Comparison of ENCODE assay signal across 2 cellular contexts in the genomic region with DNA sequence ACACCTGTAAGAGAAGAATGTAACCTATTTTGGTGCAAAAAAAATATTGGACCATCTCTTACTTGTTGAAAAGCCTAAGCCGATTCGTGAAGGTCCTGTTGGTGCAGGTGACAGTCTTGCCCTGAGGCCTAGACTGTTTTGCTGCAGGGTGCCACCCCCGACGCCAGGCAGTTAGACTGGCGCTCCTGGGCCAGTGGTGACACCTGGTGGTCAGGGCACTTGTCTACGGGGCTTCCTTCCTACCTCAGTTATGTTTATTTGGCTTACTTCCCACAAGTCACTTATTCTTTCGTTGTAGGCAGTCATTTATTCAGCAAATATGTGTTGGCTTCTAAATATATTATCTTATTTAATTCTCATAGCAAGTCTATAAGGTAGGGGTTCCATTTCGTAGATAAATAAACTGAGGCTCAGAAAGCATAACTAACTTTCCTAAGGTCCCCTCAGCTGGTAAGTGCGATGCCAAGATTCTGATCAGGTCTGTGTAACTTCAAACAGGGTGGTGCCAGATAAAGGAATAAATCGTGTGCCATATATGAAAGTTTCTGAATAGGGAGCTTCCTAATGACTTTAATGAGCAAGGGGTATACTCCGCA.
TF ChIP-seq lines count a peak whose summit lies in the region.

No MANE protein-coding gene starts in this region.

TF ChIP-seq in K562, 482 proteins besides CTCF, POLR2A, EP300 and RAD21 (continued from another document):
- TF ChIP-seq, protein P1, sequence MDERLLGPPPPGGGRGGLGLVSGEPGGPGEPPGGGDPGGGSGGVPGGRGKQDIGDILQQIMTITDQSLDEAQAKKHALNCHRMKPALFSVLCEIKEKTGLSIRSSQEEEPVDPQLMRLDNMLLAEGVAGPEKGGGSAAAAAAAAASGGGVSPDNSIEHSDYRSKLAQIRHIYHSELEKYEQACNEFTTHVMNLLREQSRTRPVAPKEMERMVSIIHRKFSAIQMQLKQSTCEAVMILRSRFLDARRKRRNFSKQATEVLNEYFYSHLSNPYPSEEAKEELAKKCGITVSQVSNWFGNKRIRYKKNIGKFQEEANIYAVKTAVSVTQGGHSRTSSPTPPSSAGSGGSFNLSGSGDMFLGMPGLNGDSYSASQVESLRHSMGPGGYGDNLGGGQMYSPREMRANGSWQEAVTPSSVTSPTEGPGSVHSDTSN (CRISPR knock-in tag; IDR thresholded peaks at IDR 0.05; ENCODE audit: low read depth) = no peak
- TF ChIP-seq, protein P1 (tag; conservative IDR thresholded peaks at IDR 0.05; ENCODE audit: low read depth) = 0 out of 2 replicates have a peak, but pooled peaks have one; percentile 12
- TF ChIP-seq, protein P2, sequence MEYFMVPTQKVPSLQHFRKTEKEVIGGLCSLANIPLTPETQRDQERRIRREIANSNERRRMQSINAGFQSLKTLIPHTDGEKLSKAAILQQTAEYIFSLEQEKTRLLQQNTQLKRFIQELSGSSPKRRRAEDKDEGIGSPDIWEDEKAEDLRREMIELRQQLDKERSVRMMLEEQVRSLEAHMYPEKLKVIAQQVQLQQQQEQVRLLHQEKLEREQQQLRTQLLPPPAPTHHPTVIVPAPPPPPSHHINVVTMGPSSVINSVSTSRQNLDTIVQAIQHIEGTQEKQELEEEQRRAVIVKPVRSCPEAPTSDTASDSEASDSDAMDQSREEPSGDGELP (CRISPR knock-in tag; IDR thresholded peaks at IDR 0.05; ENCODE audit: borderline replicate concordance) = 0 out of 2 replicates have a peak, but pooled peaks have one; percentile 22
- TF ChIP-seq MYNN (IDR thresholded peaks at IDR 0.05) (peak; percentile 78), MYNN (CRISPR knock-in tag; IDR thresholded peaks at IDR 0.05) (no peak), KDM5B (IDR thresholded peaks at IDR 0.05; ENCODE audit: insufficient replicate concordance, low read depth, low read length) (no peak), HNRNPL (IDR thresholded peaks at IDR 0.05; ENCODE audit: low read depth, low read length) (peak; percentile 80), SMC3 (conservative IDR thresholded peaks at IDR 0.05; ENCODE audit: insufficient read depth, low read depth, low read length) (peak; percentile 93), THRAP3 (IDR thresholded peaks at IDR 0.05; ENCODE audit: borderline replicate concordance) (no peak), NFIC (IDR thresholded peaks at IDR 0.05) (peak; percentile 68), ARID2 (IDR thresholded peaks at IDR 0.05) (peak; percentile 77; the same call in 1 of the 2 replicates), CREM (IDR thresholded peaks at IDR 0.05; ENCODE audit: low read depth) (peak; percentile 25; the same call in 1 of the 2 replicates), CHD4 (IDR thresholded peaks at IDR 0.05; ENCODE audit: insufficient read depth, insufficient replicate concordance, low read depth, low read length, poor library complexity, severe bottlenecking) (peak; percentile 34), ZBTB1 (CRISPR knock-in tag; IDR thresholded peaks at IDR 0.05; ENCODE audit: borderline replicate concordance, low read depth) (no peak), NFRKB (IDR thresholded peaks at IDR 0.05; ENCODE audit: low read depth) (no peak), JUND (IDR thresholded peaks at IDR 0.05; ENCODE audit: borderline replicate concordance, low read depth, low read length) (peak; percentile 42; the same call in 1 of the 2 replicates), JUND (tag; IDR thresholded peaks at IDR 0.05; ENCODE audit: borderline replicate concordance, low read depth, low read length) (peak; percentile 25; the same call in 1 of the 3 replicates), RBM25 (IDR thresholded peaks at IDR 0.05; ENCODE audit: low read depth, low read length, severe bottlenecking) (peak; percentile 81)
- TF ChIP-seq, protein P3, sequence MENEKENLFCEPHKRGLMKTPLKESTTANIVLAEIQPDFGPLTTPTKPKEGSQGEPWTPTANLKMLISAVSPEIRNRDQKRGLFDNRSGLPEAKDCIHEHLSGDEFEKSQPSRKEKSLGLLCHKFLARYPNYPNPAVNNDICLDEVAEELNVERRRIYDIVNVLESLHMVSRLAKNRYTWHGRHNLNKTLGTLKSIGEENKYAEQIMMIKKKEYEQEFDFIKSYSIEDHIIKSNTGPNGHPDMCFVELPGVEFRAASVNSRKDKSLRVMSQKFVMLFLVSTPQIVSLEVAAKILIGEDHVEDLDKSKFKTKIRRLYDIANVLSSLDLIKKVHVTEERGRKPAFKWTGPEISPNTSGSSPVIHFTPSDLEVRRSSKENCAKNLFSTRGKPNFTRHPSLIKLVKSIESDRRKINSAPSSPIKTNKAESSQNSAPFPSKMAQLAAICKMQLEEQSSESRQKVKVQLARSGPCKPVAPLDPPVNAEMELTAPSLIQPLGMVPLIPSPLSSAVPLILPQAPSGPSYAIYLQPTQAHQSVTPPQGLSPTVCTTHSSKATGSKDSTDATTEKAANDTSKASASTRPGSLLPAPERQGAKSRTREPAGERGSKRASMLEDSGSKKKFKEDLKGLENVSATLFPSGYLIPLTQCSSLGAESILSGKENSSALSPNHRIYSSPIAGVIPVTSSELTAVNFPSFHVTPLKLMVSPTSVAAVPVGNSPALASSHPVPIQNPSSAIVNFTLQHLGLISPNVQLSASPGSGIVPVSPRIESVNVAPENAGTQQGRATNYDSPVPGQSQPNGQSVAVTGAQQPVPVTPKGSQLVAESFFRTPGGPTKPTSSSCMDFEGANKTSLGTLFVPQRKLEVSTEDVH (IDR thresholded peaks at IDR 0.05; ENCODE audit: low read depth, partially characterized antibody) = no peak
TF ChIP-seq in K562: peak in this region for 28.

TF ChIP-seq in HepG2, 621 proteins besides CTCF, POLR2A, EP300 and RAD21 (continued from another document and continues in another):
- TF ChIP-seq, protein P4, sequence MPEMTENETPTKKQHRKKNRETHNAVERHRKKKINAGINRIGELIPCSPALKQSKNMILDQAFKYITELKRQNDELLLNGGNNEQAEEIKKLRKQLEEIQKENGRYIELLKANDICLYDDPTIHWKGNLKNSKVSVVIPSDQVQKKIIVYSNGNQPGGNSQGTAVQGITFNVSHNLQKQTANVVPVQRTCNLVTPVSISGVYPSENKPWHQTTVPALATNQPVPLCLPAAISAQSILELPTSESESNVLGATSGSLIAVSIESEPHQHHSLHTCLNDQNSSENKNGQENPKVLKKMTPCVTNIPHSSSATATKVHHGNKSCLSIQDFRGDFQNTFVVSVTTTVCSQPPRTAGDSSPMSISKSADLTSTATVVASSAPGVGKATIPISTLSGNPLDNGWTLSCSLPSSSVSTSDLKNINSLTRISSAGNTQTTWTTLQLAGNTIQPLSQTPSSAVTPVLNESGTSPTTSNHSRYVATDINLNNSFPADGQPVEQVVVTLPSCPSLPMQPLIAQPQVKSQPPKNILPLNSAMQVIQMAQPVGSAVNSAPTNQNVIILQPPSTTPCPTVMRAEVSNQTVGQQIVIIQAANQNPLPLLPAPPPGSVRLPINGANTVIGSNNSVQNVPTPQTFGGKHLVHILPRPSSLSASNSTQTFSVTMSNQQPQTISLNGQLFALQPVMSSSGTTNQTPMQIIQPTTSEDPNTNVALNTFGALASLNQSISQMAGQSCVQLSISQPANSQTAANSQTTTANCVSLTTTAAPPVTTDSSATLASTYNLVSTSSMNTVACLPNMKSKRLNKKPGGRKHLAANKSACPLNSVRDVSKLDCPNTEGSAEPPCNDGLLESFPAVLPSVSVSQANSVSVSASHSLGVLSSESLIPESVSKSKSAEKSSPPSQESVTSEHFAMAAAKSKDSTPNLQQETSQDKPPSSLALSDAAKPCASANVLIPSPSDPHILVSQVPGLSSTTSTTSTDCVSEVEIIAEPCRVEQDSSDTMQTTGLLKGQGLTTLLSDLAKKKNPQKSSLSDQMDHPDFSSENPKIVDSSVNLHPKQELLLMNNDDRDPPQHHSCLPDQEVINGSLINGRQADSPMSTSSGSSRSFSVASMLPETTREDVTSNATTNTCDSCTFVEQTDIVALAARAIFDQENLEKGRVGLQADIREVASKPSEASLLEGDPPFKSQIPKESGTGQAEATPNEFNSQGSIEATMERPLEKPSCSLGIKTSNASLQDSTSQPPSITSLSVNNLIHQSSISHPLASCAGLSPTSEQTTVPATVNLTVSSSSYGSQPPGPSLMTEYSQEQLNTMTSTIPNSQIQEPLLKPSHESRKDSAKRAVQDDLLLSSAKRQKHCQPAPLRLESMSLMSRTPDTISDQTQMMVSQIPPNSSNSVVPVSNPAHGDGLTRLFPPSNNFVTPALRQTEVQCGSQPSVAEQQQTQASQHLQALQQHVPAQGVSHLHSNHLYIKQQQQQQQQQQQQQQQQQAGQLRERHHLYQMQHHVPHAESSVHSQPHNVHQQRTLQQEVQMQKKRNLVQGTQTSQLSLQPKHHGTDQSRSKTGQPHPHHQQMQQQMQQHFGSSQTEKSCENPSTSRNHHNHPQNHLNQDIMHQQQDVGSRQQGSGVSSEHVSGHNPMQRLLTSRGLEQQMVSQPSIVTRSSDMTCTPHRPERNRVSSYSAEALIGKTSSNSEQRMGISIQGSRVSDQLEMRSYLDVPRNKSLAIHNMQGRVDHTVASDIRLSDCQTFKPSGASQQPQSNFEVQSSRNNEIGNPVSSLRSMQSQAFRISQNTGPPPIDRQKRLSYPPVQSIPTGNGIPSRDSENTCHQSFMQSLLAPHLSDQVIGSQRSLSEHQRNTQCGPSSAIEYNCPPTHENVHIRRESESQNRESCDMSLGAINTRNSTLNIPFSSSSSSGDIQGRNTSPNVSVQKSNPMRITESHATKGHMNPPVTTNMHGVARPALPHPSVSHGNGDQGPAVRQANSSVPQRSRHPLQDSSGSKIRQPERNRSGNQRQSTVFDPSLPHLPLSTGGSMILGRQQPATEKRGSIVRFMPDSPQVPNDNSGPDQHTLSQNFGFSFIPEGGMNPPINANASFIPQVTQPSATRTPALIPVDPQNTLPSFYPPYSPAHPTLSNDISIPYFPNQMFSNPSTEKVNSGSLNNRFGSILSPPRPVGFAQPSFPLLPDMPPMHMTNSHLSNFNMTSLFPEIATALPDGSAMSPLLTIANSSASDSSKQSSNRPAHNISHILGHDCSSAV (CRISPR knock-in tag; IDR thresholded peaks at IDR 0.05; ENCODE audit: borderline replicate concordance) = no peak
- 0 out of 2 replicates have a peak, but pooled peaks have one; percentile 56 for TF ChIP-seq SP140L (CRISPR knock-in tag; IDR thresholded peaks at IDR 0.05; ENCODE audit: borderline replicate concordance)
- TF ChIP-seq, protein P5, sequence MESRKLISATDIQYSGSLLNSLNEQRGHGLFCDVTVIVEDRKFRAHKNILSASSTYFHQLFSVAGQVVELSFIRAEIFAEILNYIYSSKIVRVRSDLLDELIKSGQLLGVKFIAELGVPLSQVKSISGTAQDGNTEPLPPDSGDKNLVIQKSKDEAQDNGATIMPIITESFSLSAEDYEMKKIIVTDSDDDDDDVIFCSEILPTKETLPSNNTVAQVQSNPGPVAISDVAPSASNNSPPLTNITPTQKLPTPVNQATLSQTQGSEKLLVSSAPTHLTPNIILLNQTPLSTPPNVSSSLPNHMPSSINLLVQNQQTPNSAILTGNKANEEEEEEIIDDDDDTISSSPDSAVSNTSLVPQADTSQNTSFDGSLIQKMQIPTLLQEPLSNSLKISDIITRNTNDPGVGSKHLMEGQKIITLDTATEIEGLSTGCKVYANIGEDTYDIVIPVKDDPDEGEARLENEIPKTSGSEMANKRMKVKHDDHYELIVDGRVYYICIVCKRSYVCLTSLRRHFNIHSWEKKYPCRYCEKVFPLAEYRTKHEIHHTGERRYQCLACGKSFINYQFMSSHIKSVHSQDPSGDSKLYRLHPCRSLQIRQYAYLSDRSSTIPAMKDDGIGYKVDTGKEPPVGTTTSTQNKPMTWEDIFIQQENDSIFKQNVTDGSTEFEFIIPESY (CRISPR knock-in tag; IDR thresholded peaks at IDR 0.05) = no peak
- no peak for TF ChIP-seq EHMT2 (IDR thresholded peaks at IDR 0.05; ENCODE audit: borderline replicate concordance, low read depth, low read length)
- no peak for TF ChIP-seq ZMYM3 (CRISPR knock-in tag; IDR thresholded peaks at IDR 0.05)
- no peak for TF ChIP-seq HOXA9 (CRISPR knock-in tag; IDR thresholded peaks at IDR 0.05; ENCODE audit: borderline replicate concordance)
- no peak for TF ChIP-seq JUN (CRISPR knock-in tag; IDR thresholded peaks at IDR 0.05)
- TF ChIP-seq GATAD2A (CRISPR knock-in tag; IDR thresholded peaks at IDR 0.05) = peak; percentile 14; the same call in 1 of the 2 replicates
- no peak for TF ChIP-seq IRF2 (CRISPR knock-in tag; IDR thresholded peaks at IDR 0.05)
- TF ChIP-seq U2AF1 (optimal IDR thresholded peaks at IDR 0.05; ENCODE audit: low read depth, low read length) = no peak
- TF ChIP-seq SMAD1 (CRISPR knock-in tag; IDR thresholded peaks at IDR 0.05; ENCODE audit: borderline replicate concordance, low read depth) = no peak
- TF ChIP-seq HDAC2 (CRISPR knock-in tag; IDR thresholded peaks at IDR 0.05) = no peak
- TF ChIP-seq, protein P6, sequence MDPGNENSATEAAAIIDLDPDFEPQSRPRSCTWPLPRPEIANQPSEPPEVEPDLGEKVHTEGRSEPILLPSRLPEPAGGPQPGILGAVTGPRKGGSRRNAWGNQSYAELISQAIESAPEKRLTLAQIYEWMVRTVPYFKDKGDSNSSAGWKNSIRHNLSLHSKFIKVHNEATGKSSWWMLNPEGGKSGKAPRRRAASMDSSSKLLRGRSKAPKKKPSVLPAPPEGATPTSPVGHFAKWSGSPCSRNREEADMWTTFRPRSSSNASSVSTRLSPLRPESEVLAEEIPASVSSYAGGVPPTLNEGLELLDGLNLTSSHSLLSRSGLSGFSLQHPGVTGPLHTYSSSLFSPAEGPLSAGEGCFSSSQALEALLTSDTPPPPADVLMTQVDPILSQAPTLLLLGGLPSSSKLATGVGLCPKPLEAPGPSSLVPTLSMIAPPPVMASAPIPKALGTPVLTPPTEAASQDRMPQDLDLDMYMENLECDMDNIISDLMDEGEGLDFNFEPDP (CRISPR knock-in tag; conservative IDR thresholded peaks at IDR 0.05) = no peak
- TF ChIP-seq HNRNPL (IDR thresholded peaks at IDR 0.05; ENCODE audit: low read depth, low read length) = no peak
- no peak for TF ChIP-seq CAMTA2 (CRISPR knock-in tag; IDR thresholded peaks at IDR 0.05; ENCODE audit: borderline replicate concordance)
- no peak for TF ChIP-seq TP53 (CRISPR knock-in tag; conservative IDR thresholded peaks at IDR 0.05)
- TF ChIP-seq, protein P2 (IDR thresholded peaks at IDR 0.05; ENCODE audit: borderline replicate concordance, low read depth) = no peak
- TF ChIP-seq SNAI1 (CRISPR knock-in tag; IDR thresholded peaks at IDR 0.05; ENCODE audit: borderline replicate concordance) = no peak
